Comparison of ENCODE assay signal across 9 cellular contexts in the genomic region with DNA sequence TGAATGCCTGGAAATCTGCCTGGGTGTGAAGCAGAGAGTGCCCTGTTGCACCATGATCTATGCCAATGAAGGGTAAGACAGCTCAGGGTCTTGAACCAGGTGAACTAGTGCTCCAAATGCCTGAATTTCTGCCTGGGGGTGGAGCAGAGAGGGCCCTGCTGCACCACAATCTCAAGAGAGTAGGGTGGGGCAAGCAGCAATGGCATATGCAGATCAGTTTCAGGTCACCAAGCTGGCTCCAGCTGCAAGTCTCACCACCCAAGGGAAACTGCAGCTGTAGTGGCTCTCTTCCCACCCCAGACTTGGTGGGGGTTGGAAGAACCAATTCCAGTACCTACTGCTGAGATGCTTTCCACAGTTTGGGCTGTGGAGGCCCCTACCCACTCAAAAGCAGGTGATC.
"Had no signal": no experiment of that assay in that cellular context is flagged by ENCODE, and none has a peak within 500 bp of the region (broad histone marks: within the 10 kb centered on the region; RNA-seq: fewer than 3 reads in every experiment).

No MANE protein-coding gene starts in this region.

- FAIRE-seq: H54 had no signal

- H3K9ac ChIP-seq: GM23248 had no signal

- H3K27ac ChIP-seq: GM23248 had no signal

- H3K4me1 ChIP-seq: HAP-1 had no signal

- H2AFZ ChIP-seq: GM23248, GM23338 had no signal

- H3K4me2 ChIP-seq: GM23338 had no signal

- H3K36me3 ChIP-seq: HAP-1 had no signal

- H3K4me3 ChIP-seq: GM23248, GM23338, HAP-1 had no signal

- DNase-seq: GM23248, GOT3, H7, HCEC 1CT, HFFc6 had no signal

- ATAC-seq: GM23338, HCT116 had no signal

- H3K9me3 ChIP-seq: HAP-1 had no signal
